In the genomic region with DNA sequence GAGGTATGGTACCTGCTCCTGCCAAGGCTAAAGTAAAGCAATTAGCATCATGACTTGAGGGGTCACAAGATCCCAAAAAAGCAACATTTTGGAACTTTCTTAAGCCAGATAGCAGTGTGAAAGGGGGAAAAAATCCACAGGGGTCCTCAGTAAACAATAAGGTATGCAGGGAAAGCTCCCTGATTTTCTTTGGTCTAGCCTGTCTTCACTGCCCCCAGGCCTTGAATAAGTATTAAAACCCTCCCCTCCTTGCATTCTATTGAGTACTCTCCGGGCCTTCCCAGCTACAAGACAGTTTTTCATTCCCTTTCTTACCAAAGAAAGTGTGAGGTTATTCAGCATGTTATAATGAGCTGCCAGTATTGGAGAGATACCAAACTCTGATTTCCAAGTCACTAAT, we compare ENCODE assay signal across 21 cellular contexts.
"Had no signal": no experiment of that assay in that cellular context is flagged by ENCODE, and none has a peak within 500 bp of the region (broad histone marks: within the 10 kb centered on the region; RNA-seq: fewer than 3 reads in every experiment).

No MANE protein-coding gene starts in this region.

- H3K36me3 Mint-ChIP-seq: immature natural killer cell; stimulated activated memory B cell treated with anti-CD40 and anti-IgM and Interleukin-4, amounts not matched to agents 10 μg/mL and 1 μg/mL and 100 μg/mL, for 72 hours had no signal

- H3K9me3 ChIP-seq: adrenal gland, ascending aorta, heart right ventricle, left ventricle myocardium inferior, uterus had no signal

- H3K4me3 ChIP-seq: adrenal gland, ascending aorta, coronary artery, heart right ventricle, left ventricle myocardium inferior, uterus had no signal

- H3K27ac ChIP-seq: adrenal gland, ascending aorta, coronary artery, heart right ventricle, left ventricle myocardium inferior, uterus had no signal

- H3K9me3 Mint-ChIP-seq: activated T-cell treated with anti-CD3 and anti-CD28 coated beads, Interleukin-2, amount 50 U/mL, for 4 hours; activated T-helper 2 cell treated with anti-CD3 and anti-CD28 coated beads, Interferon-gamma antibody, Interleukin-2, Interleukin-4, amounts not matched to agents 10 μg/mL and 5 μg/mL and 100 μg/mL, durations not matched to agents 14 hours and 24 hours and 36 hours; immature natural killer cell; nephron; stimulated activated memory B cell treated with anti-CD40 and anti-IgM and Interleukin-4, amounts not matched to agents 10 μg/mL and 1 μg/mL and 100 μg/mL, for 72 hours; T-cell had no signal

- H3K27ac Mint-ChIP-seq: activated CD4-positive, alpha-beta T cell treated with anti-CD3 and anti-CD28 coated beads for 36 hours; activated naive CD8-positive, alpha-beta T cell; activated T-helper 2 cell treated with anti-CD3 and anti-CD28 coated beads, Interferon-gamma antibody, Interleukin-2, Interleukin-4, amounts not matched to agents 10 μg/mL and 5 μg/mL and 100 μg/mL, durations not matched to agents 14 hours and 24 hours and 36 hours; immature natural killer cell; nephron; stimulated activated memory B cell treated with anti-CD40 and anti-IgM and Interleukin-4, amounts not matched to agents 10 μg/mL and 1 μg/mL and 100 μg/mL, for 72 hours; T-cell had no signal

- H3K27me3 ChIP-seq: adrenal gland, ascending aorta, heart right ventricle, uterus had no signal

- ATAC-seq: activated CD4-positive, alpha-beta T cell treated with anti-CD3 and anti-CD28 coated beads for 36 hours; activated T-cell treated with anti-CD3 and anti-CD28 coated beads, Interleukin-2, amount 50 U/mL, for 4 hours; heart right ventricle; sciatic nerve; stimulated activated memory B cell treated with anti-CD40 and anti-IgM and Interleukin-4, amounts not matched to agents 10 μg/mL and 1 μg/mL and 100 μg/mL, for 72 hours; T-cell had no signal

- H3K36me3 ChIP-seq: adrenal gland, ascending aorta, heart right ventricle, left ventricle myocardium inferior, uterus had no signal

- H3K4me1 ChIP-seq: adrenal gland, ascending aorta, heart right ventricle, left ventricle myocardium inferior, uterus had no signal

- H3K27me3 Mint-ChIP-seq: activated CD4-positive, alpha-beta T cell treated with anti-CD3 and anti-CD28 coated beads for 36 hours; activated naive CD8-positive, alpha-beta T cell; stimulated activated memory B cell treated with anti-CD40 and anti-IgM and Interleukin-4, amounts not matched to agents 10 μg/mL and 1 μg/mL and 100 μg/mL, for 72 hours; T-cell had no signal

- H3K4me1 Mint-ChIP-seq: activated CD4-positive, alpha-beta T cell treated with anti-CD3 and anti-CD28 coated beads for 36 hours; immature natural killer cell; nephron; stimulated activated memory B cell treated with anti-CD40 and anti-IgM and Interleukin-4, amounts not matched to agents 10 μg/mL and 1 μg/mL and 100 μg/mL, for 72 hours; T-cell had no signal

- DNase-seq: activated CD4-positive, alpha-beta T cell treated with anti-CD3 and anti-CD28 coated beads for 36 hours; activated CD4-positive, alpha-beta T cell treated with anti-CD3 and anti-CD28 coated beads, Interleukin-2, amount 50 U/mL, for 4 hours; activated CD8-positive, alpha-beta memory T cell treated with anti-CD3 and anti-CD28 coated beads for 24 hours; activated CD8-positive, alpha-beta memory T cell treated with anti-CD3 and anti-CD28 coated beads, Interleukin-2, amount 50 U/mL, for 4 hours; activated naive CD4-positive, alpha-beta T cell; activated T-cell treated with anti-CD3 and anti-CD28 coated beads, Interleukin-2, amount 50 U/mL, for 4 hours; adrenal gland; cerebellar nuclear complex; heart right ventricle; immature natural killer cell; left ventricle myocardium inferior; small intestine; T-cell; uterus had no signal

- H3K4me3 Mint-ChIP-seq: activated CD4-positive, alpha-beta T cell treated with anti-CD3 and anti-CD28 coated beads for 36 hours; activated naive CD8-positive, alpha-beta T cell; activated T-cell treated with anti-CD3 and anti-CD28 coated beads, Interleukin-2, amount 50 U/mL, for 4 hours; immature natural killer cell; nephron; stimulated activated memory B cell treated with anti-CD40 and anti-IgM and Interleukin-4, amounts not matched to agents 10 μg/mL and 1 μg/mL and 100 μg/mL, for 72 hours; T-cell had no signal
